Comparison of ENCODE assay signal across 8 cellular contexts in the genomic region with DNA sequence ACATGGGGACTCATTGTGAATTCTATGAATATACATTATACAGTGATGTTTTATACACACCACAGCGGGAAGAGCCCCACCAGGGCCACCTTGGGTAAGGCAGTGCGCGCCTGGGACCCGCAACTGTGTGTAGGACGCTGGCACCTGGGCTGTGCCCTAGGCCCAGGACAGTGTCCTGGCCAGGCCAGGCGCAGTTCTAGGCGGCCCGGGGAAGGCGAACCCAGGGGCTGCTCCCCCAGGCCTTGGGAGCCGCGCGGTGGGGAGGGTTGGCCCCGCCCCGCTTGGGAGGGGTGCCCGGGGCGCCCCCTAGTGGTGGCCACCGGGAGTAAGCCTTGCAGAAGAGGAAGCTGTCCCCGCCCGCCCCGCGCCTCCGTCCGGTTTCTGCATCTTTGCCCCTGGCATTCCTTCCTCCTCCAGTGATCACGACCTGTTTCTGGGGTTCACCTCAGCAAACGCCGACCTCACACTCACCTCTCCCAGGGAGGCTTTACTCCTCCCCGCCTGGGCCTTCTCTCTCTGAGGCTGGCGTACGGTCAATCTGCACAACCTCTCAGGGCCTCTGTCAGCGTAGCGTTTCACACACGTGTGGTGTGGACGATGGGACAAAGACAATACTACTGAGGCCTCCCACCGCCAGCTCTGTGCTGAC. TPM values are rescaled to one million over a fixed set of nuclear protein-coding genes. Genes with fewer than 3 reads are reported as not detected.
DNase-seq lines count a peak whose midpoint lies in the region; ATAC-seq and TF ChIP-seq lines count a peak whose summit lies in the region.

No MANE protein-coding gene starts in this region.

- H3K27ac ChIP-seq in OCI-LY7 (ENCODE audit: low read depth, low read length, poor library complexity, severe bottlenecking): peak overlapping the region; percentile 44
- no peak overlapping the region for H3K27ac ChIP-seq in neural cell (ENCODE audit: low read length)

- H3F3A ChIP-seq in neural cell (ENCODE audit: insufficient read depth, low read length, poor library complexity, severe bottlenecking): no peaks in the 10 kb centered on the region

- H3K9me3 ChIP-seq in OCI-LY7 (ENCODE audit: low read length) (no peaks in the 10 kb centered on the region), neural cell (ENCODE audit: low read length) (no peaks in the 10 kb centered on the region)

- peak overlapping the region; percentile 65 for H3K4me3 Mint-ChIP-seq in activated T-cell treated with anti-CD3 and anti-CD28 coated beads, Interleukin-2, amount 50 U/mL, for 24 hours

- H3K27ac Mint-ChIP-seq in activated T-cell treated with anti-CD3 and anti-CD28 coated beads, Interleukin-2, amount 50 U/mL, for 24 hours: peak overlapping the region; percentile 82

- H4K20me1 ChIP-seq in OCI-LY7 (ENCODE audit: insufficient read depth, low read length) (no peaks in the 10 kb centered on the region), neural cell (ENCODE audit: insufficient read depth) (no peaks in the 10 kb centered on the region)

- no peaks in the 10 kb centered on the region for H3K9me3 Mint-ChIP-seq in activated T-cell treated with anti-CD3 and anti-CD28 coated beads, Interleukin-2, amount 50 U/mL, for 24 hours

- BruUV-seq in OCI-LY7 (replicated peaks; lab: Mats Ljungman, UMichigan): no TSS peak

- no peaks in the 10 kb centered on the region for H3K36me3 Mint-ChIP-seq in activated T-cell treated with anti-CD3 and anti-CD28 coated beads, Interleukin-2, amount 50 U/mL, for 24 hours (ENCODE audit: low read depth)

- peaks cover 40% of the 10 kb centered on the region for H3K4me1 ChIP-seq in OCI-LY7 (ENCODE audit: insufficient read depth, low read length, poor library complexity, severe bottlenecking)

- H3K4me1 Mint-ChIP-seq in activated T-cell treated with anti-CD3 and anti-CD28 coated beads, Interleukin-2, amount 50 U/mL, for 24 hours (ENCODE audit: low read depth): peaks cover 31% of the 10 kb centered on the region

- TF ChIP-seq CTCF in OCI-LY7 (conservative IDR thresholded peaks at IDR 0.05; ENCODE audit: low read length): peak; percentile 93
- peak; percentile 68 for TF ChIP-seq CTCF in fibroblast of mammary gland (conservative IDR thresholded peaks at IDR 0.05; ENCODE audit: control insufficient read depth, insufficient read depth, low read depth, low read length)
- peak; percentile 72 for TF ChIP-seq CTCF in neural cell (IDR thresholded peaks at IDR 0.05; ENCODE audit: poor library complexity, severe bottlenecking)

- peak overlapping the region; percentile 53 for H3K4me3 ChIP-seq in OCI-LY7 (ENCODE audit: low read depth, low read length, poor library complexity, severe bottlenecking)
- H3K4me3 ChIP-seq in fibroblast of mammary gland (ENCODE audit: control insufficient read depth, low read depth, low read length): peak overlapping the region; percentile 31
- H3K4me3 ChIP-seq in neural cell (ENCODE audit: low read length): no peak overlapping the region

- no peaks in the 10 kb centered on the region for H3K27me3 Mint-ChIP-seq in activated T-cell treated with anti-CD3 and anti-CD28 coated beads, Interleukin-2, amount 50 U/mL, for 24 hours

- H3K9ac ChIP-seq in neural cell (ENCODE audit: low read length): no peak overlapping the region

- POLR2A ChIA-PET in OCI-LY7 (lab: Charles Lee): interaction anchor here (0.6 to 1.7 kb wide), 3 partner anchors 11 to 42 kb away, joined by 4 to 9 read pairs (median 4); no protein-coding TSS in a partner anchor

- CTCF ChIA-PET in OCI-LY7 (lab: Charles Lee; ENCODE audit: unreplicated experiment): interaction anchor here (0.6 to 1.8 kb wide), 10 partner anchors 11 to 44 kb away, joined by 3 to 12 read pairs (median 4); a partner anchor contains a TSS

- H3K4me2 ChIP-seq in OCI-LY7 (ENCODE audit: low read length) (peak overlapping the region; percentile 75), neural cell (ENCODE audit: low read length) (no peak overlapping the region)

- ATAC-seq in HG03432 (IDR thresholded peaks at IDR 0.05; ENCODE audit: unreplicated experiment): peak; percentile 82
- ATAC-seq in stimulated activated naive CD8-positive, alpha-beta T cell treated with anti-CD3 and anti-CD28 coated beads, Interleukin-15, Interleukin-2, amounts not matched to agents 100 U/mL and 50 U/mL, for 24 hours: peak; percentile 82

- H2AFZ ChIP-seq in OCI-LY7 (ENCODE audit: low read length) (peak overlapping the region; percentile 97), neural cell (ENCODE audit: low read depth, low read length) (no peak overlapping the region)

- intact Hi-C loops in OCI-LY7 (cut with micrococcal nuclease; ENCODE audit: unreplicated experiment): loop anchor here (1.0 kb wide), 1 partner anchor 41 kb away; no protein-coding TSS in a partner anchor

- peak; percentile 76 for DNase-seq in NCI-H82 (lab: John Stamatoyannopoulos, UW)
- no peak for DNase-seq in NCI-H82 treated with DMSO at 0.1 percent for 48 hours (lab: John Stamatoyannopoulos, UW; ENCODE audit: unreplicated experiment)
- DNase-seq in OCI-LY7 (ENCODE audit: low spot score): peak; percentile 86
- DNase-seq in activated T-cell treated with anti-CD3 and anti-CD28 coated beads, Interleukin-2, amount 50 U/mL, for 24 hours: peak; percentile 93
- peak; percentile 47 for DNase-seq in fibroblast of mammary gland (ENCODE audit: low read depth)
- peak; percentile 92 for DNase-seq in stimulated activated naive CD8-positive, alpha-beta T cell treated with anti-CD3 and anti-CD28 coated beads, Interleukin-15, Interleukin-2, amounts not matched to agents 100 U/mL and 50 U/mL, for 24 hours

- TF ChIP-seq RAD21 in neural cell (conservative IDR thresholded peaks at IDR 0.05): no peak

- no peaks in the 10 kb centered on the region for H3K9me2 ChIP-seq in OCI-LY7 (ENCODE audit: insufficient read depth, low read length)
- H3K9me2 ChIP-seq in neural cell (ENCODE audit: insufficient read depth, low read length): no peaks in the 10 kb centered on the region

- H3K27me3 ChIP-seq in neural cell (ENCODE audit: insufficient read depth, low read depth, low read length): no peaks in the 10 kb centered on the region

- H3K79me2 ChIP-seq in OCI-LY7 (ENCODE audit: insufficient read depth, low read depth, low read length) (no peaks in the 10 kb centered on the region), neural cell (replicated peaks; ENCODE audit: insufficient read depth, low read length) (no peaks in the 10 kb centered on the region)

- H3K36me3 ChIP-seq in OCI-LY7 (ENCODE audit: insufficient read depth, low read length): no peaks in the 10 kb centered on the region
- H3K36me3 ChIP-seq in neural cell (ENCODE audit: insufficient read depth, low read length): no peaks in the 10 kb centered on the region

- no peak for TF ChIP-seq EP300 in neural cell (conservative IDR thresholded peaks at IDR 0.05; ENCODE audit: poor library complexity, severe bottlenecking)

TF ChIP-seq in neural cell, 6 proteins besides CTCF, POLR2A, EP300 and RAD21:
- peak; percentile 42 for TF ChIP-seq SMC3 (conservative IDR thresholded peaks at IDR 0.05; ENCODE audit: poor library complexity)
- no peak for TF ChIP-seq POLR2AphosphoS5 (IDR thresholded peaks at IDR 0.05)

RNA-seq across cellular contexts. Expression of a gene that starts 9.5 kb away (rescaled TPM):
- 101 and 107 TPM in 2 replicates for total RNA-seq in OCI-LY7 (2014; rRNA removed; shearing (Covaris generic))
- 153 and 177 TPM in 2 replicates for total RNA-seq in OCI-LY7 (2022)
- 26.4 and 34.9 TPM in 2 replicates for polyA plus RNA-seq in neural cell
- polyA minus RNA-seq in neural cell: 49.1 and 55.5 TPM in 2 replicates

RNA-seq across cellular contexts. Expression of a gene that starts 29.1 kb away (rescaled TPM):
- 18.1 and 29.0 TPM in 2 replicates for total RNA-seq in OCI-LY7 (2014; rRNA removed; shearing (Covaris generic))
- 28.2 and 28.7 TPM in 2 replicates for total RNA-seq in OCI-LY7 (2022)
- polyA plus RNA-seq in neural cell: 7.5 and 10.7 TPM in 2 replicates
- polyA minus RNA-seq in neural cell: 7.6 and 11.2 TPM in 2 replicates

RNA-seq across cellular contexts. Expression of a gene that starts 36.6 kb away (rescaled TPM):
- total RNA-seq in OCI-LY7 (2014; rRNA removed; shearing (Covaris generic)): 8.6 and 8.8 TPM in 2 replicates
- total RNA-seq in OCI-LY7 (2022): 13.3 and 16.2 TPM in 2 replicates
- polyA plus RNA-seq in neural cell: 76.1 and 86.9 TPM in 2 replicates
- polyA minus RNA-seq in neural cell: 43.3 and 43.6 TPM in 2 replicates

RNA-seq across cellular contexts. Expression of a gene that starts 43.4 kb away (rescaled TPM):
- total RNA-seq in OCI-LY7 (2014; rRNA removed; shearing (Covaris generic)): 4.9 TPM in 2 replicates
- 3.5 and 5.1 TPM in 2 replicates for total RNA-seq in OCI-LY7 (2022)
- 0.26 TPM in 1 of 2 replicates, not detected in the other for polyA plus RNA-seq in neural cell
- polyA minus RNA-seq in neural cell: not detected in 2 replicates

RNA-seq across cellular contexts. Expression of a gene that starts 47.8 kb away (rescaled TPM):
- total RNA-seq in OCI-LY7 (2014; rRNA removed; shearing (Covaris generic)): not detected in 2 replicates
- not detected in 2 replicates for total RNA-seq in OCI-LY7 (2022)
- not detected in 2 replicates for polyA plus RNA-seq in neural cell
- not detected in 2 replicates for polyA minus RNA-seq in neural cell
